Comparison of ENCODE assay signal across 14 cellular contexts in the genomic region with DNA sequence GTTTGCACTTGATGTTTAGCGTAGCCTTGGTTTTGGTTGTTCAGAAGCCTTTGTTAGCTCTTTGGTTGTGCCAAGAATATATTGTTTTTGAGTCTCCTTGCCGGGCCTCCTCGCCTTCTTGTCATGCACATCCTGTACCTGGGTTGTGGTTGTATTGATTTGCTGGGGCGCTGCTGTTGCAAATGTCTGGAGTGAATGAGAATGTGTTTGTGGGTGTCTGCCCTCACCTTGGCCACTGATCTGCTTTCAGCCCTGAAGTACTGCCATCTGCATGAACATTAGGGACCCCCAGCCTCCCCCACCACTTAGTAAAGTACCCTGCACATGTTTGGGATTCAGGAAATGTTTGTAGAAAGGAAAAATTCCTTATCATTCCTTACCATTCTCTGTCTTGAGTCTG. TPM values are rescaled to one million over a fixed set of nuclear protein-coding genes. Genes with fewer than 3 reads are reported as not detected.
DNase-seq lines count a peak whose midpoint lies in the region; ATAC-seq and FAIRE-seq lines count a peak whose summit lies in the region.
"Had no signal": no experiment of that assay in that cellular context is flagged by ENCODE, and none has a peak within 500 bp of the region (broad histone marks: within the 10 kb centered on the region; RNA-seq: fewer than 3 reads in every experiment).

No MANE protein-coding gene starts in this region.

- peak overlapping the region; percentile 64 for H3K18ac ChIP-seq in trophoblast cell (ENCODE audit: low read length)

- H3K36me3 Mint-ChIP-seq in CD8-positive, alpha-beta memory T cell: peaks cover 7 to 50% (median 20%) of the 10 kb centered on the region in 3 donors
- H3K36me3 Mint-ChIP-seq in activated naive CD4-positive, alpha-beta T cell treated with anti-CD3 and anti-CD28 coated beads for 36 hours (ENCODE audit: low read depth): peaks cover 36% of the 10 kb centered on the region

- H3K36me3 ChIP-seq in CD8-positive, alpha-beta memory T cell (ENCODE audit: insufficient read depth, low read length): no peaks in the 10 kb centered on the region
- H3K36me3 ChIP-seq in trophoblast cell (ENCODE audit: control insufficient read depth in 1 of 2, insufficient read depth in 2 of 2, low read length in 2 of 2) (peaks cover 0 to 3% of the 10 kb centered on the region in 2 experiments), HAP-1 (replicated peaks) (no peaks in the 10 kb centered on the region)

- H3K9ac ChIP-seq in trophoblast cell (ENCODE audit: low read length): no peak overlapping the region

- H2BK12ac ChIP-seq in trophoblast cell (ENCODE audit: low read length): peak overlapping the region; percentile 15

- no peaks in the 10 kb centered on the region for H3K9me3 Mint-ChIP-seq in CD8-positive, alpha-beta memory T cell
- H3K9me3 Mint-ChIP-seq in activated naive CD4-positive, alpha-beta T cell treated with anti-CD3 and anti-CD28 coated beads for 36 hours: no peaks in the 10 kb centered on the region

- peaks cover 86 to 94% (median 94%) of the 10 kb centered on the region in 3 donors for H3K4me1 Mint-ChIP-seq in CD8-positive, alpha-beta memory T cell
- H3K4me1 Mint-ChIP-seq in activated naive CD4-positive, alpha-beta T cell treated with anti-CD3 and anti-CD28 coated beads for 36 hours (ENCODE audit: low read depth): peaks cover 85% of the 10 kb centered on the region

- peak overlapping the region; percentile 79 for H3K27ac ChIP-seq in CD8-positive, alpha-beta memory T cell (ENCODE audit: low read depth, low read length)
- H3K27ac ChIP-seq in trophoblast cell (ENCODE audit: low read depth, low read length): peak overlapping the region; percentile 66
- H3K27ac ChIP-seq: SK-N-MC, testis had no signal

- no peak overlapping the region for H4K12ac ChIP-seq in trophoblast cell (ENCODE audit: low read depth, low read length)

- H3K4me3 Mint-ChIP-seq in CD8-positive, alpha-beta memory T cell: peak overlapping the region; percentile 44 to 80 (median 68)
- peak overlapping the region; percentile 56 for H3K4me3 Mint-ChIP-seq in activated naive CD4-positive, alpha-beta T cell treated with anti-CD3 and anti-CD28 coated beads for 36 hours
- H3K4me3 Mint-ChIP-seq: B cell had no signal

- H4K91ac ChIP-seq in trophoblast cell (ENCODE audit: low read depth, low read length): peak overlapping the region; percentile 26

- no peak for FAIRE-seq in frontal cortex (lab: Jason Lieb, UNC)

- H2BK5ac ChIP-seq in trophoblast cell (ENCODE audit: low read depth, low read length, poor library complexity): peak overlapping the region; percentile 61

- POLR2A ChIA-PET in CD8-positive, alpha-beta memory T cell (lab: Charles Lee): interaction anchor here (0.7 to 3.1 kb wide), 8 partner anchors 9 to 115 kb away, joined by 4 to 15 read pairs (median 5); no protein-coding TSS in a partner anchor

- H2AFZ ChIP-seq in trophoblast cell (ENCODE audit: insufficient read depth, low read length, poor library complexity): no peak overlapping the region

- H3K79me2 ChIP-seq in trophoblast cell (ENCODE audit: control insufficient read depth, insufficient read depth, low read length, poor library complexity): peaks cover 24% of the 10 kb centered on the region

- peak overlapping the region; percentile 78 for H4K8ac ChIP-seq in trophoblast cell (ENCODE audit: low read depth, low read length)

- no peak for ATAC-seq in GM21381 (IDR thresholded peaks at IDR 0.05; ENCODE audit: unreplicated experiment)

- no peaks in the 10 kb centered on the region for H3K27me3 Mint-ChIP-seq in CD8-positive, alpha-beta memory T cell
- H3K27me3 Mint-ChIP-seq in activated naive CD4-positive, alpha-beta T cell treated with anti-CD3 and anti-CD28 coated beads for 36 hours (ENCODE audit: low read depth): no peaks in the 10 kb centered on the region
- H3K27me3 Mint-ChIP-seq: B cell had no signal

- peak overlapping the region; percentile 10 for H2BK120ac ChIP-seq in trophoblast cell (ENCODE audit: insufficient read depth, low read length, poor library complexity)

- H3K9me3 ChIP-seq in CD8-positive, alpha-beta memory T cell (ENCODE audit: low read length): no peaks in the 10 kb centered on the region
- H3K9me3 ChIP-seq in trophoblast cell (ENCODE audit: insufficient read depth, low read depth, low read length): no peaks in the 10 kb centered on the region
- no peaks in the 10 kb centered on the region for H3K9me3 ChIP-seq in HAP-1
- H3K9me3 ChIP-seq: testis had no signal

- H3K4ac ChIP-seq in trophoblast cell (ENCODE audit: low read depth, low read length): peak overlapping the region; percentile 76

- no peak overlapping the region for H3K23ac ChIP-seq in trophoblast cell (ENCODE audit: low read length)

- peak overlapping the region; percentile 1 for H3K4me2 ChIP-seq in trophoblast cell (ENCODE audit: low read length)

- peak overlapping the region; percentile 97 to 100 (median 99) for H3K27ac Mint-ChIP-seq in CD8-positive, alpha-beta memory T cell
- H3K27ac Mint-ChIP-seq in activated naive CD4-positive, alpha-beta T cell treated with anti-CD3 and anti-CD28 coated beads for 36 hours: peak overlapping the region; percentile 98
- H3K27ac Mint-ChIP-seq: B cell had no signal

- peaks cover 89% of the 10 kb centered on the region for H3K4me1 ChIP-seq in CD8-positive, alpha-beta memory T cell (ENCODE audit: insufficient read depth, low read length)
- H3K4me1 ChIP-seq in trophoblast cell (ENCODE audit: control insufficient read depth in 1 of 2, insufficient read depth in 2 of 2, low read length in 2 of 2) (peaks cover 20 to 33% of the 10 kb centered on the region in 2 experiments), HAP-1 (no peaks in the 10 kb centered on the region)
- H3K4me1 ChIP-seq: testis had no signal

- in situ Hi-C loops in HAP-1 (cut with MboI; ENCODE audit: low sequenced_read_pairs): no loop called here

- peak overlapping the region; percentile 10 for H3K4me3 ChIP-seq in CD8-positive, alpha-beta memory T cell (ENCODE audit: low read length)
- H3K4me3 ChIP-seq in trophoblast cell (ENCODE audit: low read depth, low read length): no peak overlapping the region
- no peak overlapping the region for H3K4me3 ChIP-seq in HAP-1
- H3K4me3 ChIP-seq: SK-N-MC, testis had no signal

- intact Hi-C loops in activated naive CD4-positive, alpha-beta T cell treated with anti-CD3 and anti-CD28 coated beads for 36 hours (cut with micrococcal nuclease): loop anchor here (2.0 kb wide), 1 partner anchor 69 kb away; no protein-coding TSS in a partner anchor

- peak overlapping the region; percentile 77 for H3K14ac ChIP-seq in trophoblast cell (ENCODE audit: low read length)

- WGBS in trophoblast cell (ENCODE audit: extremely low coverage, insufficient coverage, insufficient read length): no CpG with 5 or more reads among the region's 4 CpGs

- H3K79me1 ChIP-seq in trophoblast cell (ENCODE audit: low read length): peaks cover 17% of the 10 kb centered on the region

- CTCF ChIA-PET in CD8-positive, alpha-beta memory T cell (lab: Charles Lee): interaction anchor here (1.0 to 2.6 kb wide), 10 partner anchors 10 to 57 kb away, joined by 3 to 12 read pairs (median 3); a partner anchor contains a TSS
- CTCF ChIA-PET in activated naive CD4-positive, alpha-beta T cell treated with anti-CD3 and anti-CD28 coated beads for 36 hours (lab: Charles Lee): interaction anchor here (0.6 to 1.1 kb wide), 3 partner anchors 38 to 496 kb away, joined by 3 read pairs; no protein-coding TSS in a partner anchor

- peak; percentile 53 to 93 (median 88) for DNase-seq in CD8-positive, alpha-beta memory T cell
- DNase-seq in activated CD4-positive, alpha-beta T cell treated with anti-CD3 and anti-CD28 coated beads for 1 hour: peak; percentile 60
- peak; percentile 83 for DNase-seq in activated naive CD4-positive, alpha-beta T cell treated with anti-CD3 and anti-CD28 coated beads for 36 hours
- DNase-seq in trophoblast cell (no peak), OCI-M1 (lab: John Stamatoyannopoulos, UW) (no peak), frontal cortex (ENCODE audit: low spot score in 2 of 2) (no peak), HAP-1 (ENCODE audit: low spot score in 2 of 2) (no peak)
- DNase-seq: amygdala, MM.1S, NCI-H526 treated with DMSO at 0.1 percent for 48 hours, testis had no signal

- H3K27me3 ChIP-seq in CD8-positive, alpha-beta memory T cell (ENCODE audit: insufficient read depth, low read length, poor library complexity, severe bottlenecking): no peaks in the 10 kb centered on the region
- H3K27me3 ChIP-seq in trophoblast cell (ENCODE audit: insufficient read depth, low read length) (no peaks in the 10 kb centered on the region), HAP-1 (ENCODE audit: low read depth) (peaks cover 4% of the 10 kb centered on the region; the same call in 1 of the 2 replicates)
- H3K27me3 ChIP-seq: testis had no signal

- H2AK5ac ChIP-seq in trophoblast cell (ENCODE audit: low read length): no peak overlapping the region

RNA-seq across cellular contexts. Expression of a gene that starts 16.5 kb away (rescaled TPM):
- total RNA-seq in CD8-positive, alpha-beta memory T cell: 100 to 1,000 TPM; 165 to 166 TPM
- polyA plus RNA-seq in CD8-positive, alpha-beta memory T cell: 369 TPM
- 100 to 1,000 TPM; 149 to 158 TPM for total RNA-seq in activated naive CD4-positive, alpha-beta T cell treated with anti-CD3 and anti-CD28 coated beads for 36 hours
- polyA plus RNA-seq in trophoblast cell (2013): 145 and 158 TPM in 2 replicates
- 21.6 TPM for total RNA-seq in frontal cortex

RNA-seq across cellular contexts. Expression of a gene that starts 56.8 kb away (rescaled TPM):
- 1 to 10 TPM; 1.7 to 1.9 TPM for total RNA-seq in CD8-positive, alpha-beta memory T cell
- 6.5 TPM for polyA plus RNA-seq in CD8-positive, alpha-beta memory T cell
- 1 to 10 TPM; 2.8 to 3.0 TPM for total RNA-seq in activated naive CD4-positive, alpha-beta T cell treated with anti-CD3 and anti-CD28 coated beads for 36 hours
- polyA plus RNA-seq in trophoblast cell (2013): 13.0 and 14.0 TPM in 2 replicates
- under 0.01 TPM for total RNA-seq in frontal cortex

Comparison
In these comparisons a context has a peak if more than half of its experiments do, and no peak if none do; other contexts are left out.
1. DNase-seq: peak in CD8-positive, alpha-beta memory T cell (5 of 5), activated CD4-positive, alpha-beta T cell treated with anti-CD3 and anti-CD28 coated beads for 1 hour (single experiment) and activated naive CD4-positive, alpha-beta T cell treated with anti-CD3 and anti-CD28 coated beads for 36 hours (single experiment); none in trophoblast cell (0 of 2), OCI-M1 (single experiment), frontal cortex (0 of 2) and HAP-1 (0 of 2).